2 cellular contexts compared by ENCODE assay signal in the genomic region with DNA sequence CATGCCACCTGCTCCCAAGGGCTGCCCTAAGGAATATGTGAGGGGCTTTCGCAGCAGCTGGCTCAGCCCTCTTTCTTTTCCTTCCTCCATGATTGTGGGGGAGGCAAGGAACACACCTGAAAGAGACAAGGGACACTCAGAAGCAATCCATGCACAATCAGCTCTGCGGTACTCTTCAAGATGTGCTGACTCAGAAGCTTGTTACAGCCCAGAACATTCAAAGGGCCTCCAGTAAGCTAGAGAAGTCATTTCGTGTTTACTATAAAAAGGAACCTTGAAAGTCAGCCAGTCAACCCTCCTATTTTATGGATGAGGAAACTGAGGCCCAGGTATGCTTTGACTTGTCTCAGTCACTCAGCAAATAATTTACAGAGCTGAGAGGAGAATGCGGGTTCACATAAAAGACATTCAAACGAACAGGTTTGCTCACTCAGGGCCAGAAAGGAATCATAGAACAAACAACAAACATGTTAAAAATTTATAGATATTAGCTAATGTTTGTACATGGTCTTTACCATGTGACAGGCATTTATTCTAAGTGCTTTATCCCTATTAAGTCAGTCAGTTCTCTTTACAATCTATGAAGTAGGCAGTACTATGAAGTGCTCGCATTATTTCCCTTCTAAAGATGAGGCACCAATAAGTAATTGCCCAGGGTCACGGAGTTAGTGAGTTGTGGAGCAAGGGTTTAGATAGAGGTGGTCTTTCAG.
TF ChIP-seq lines count a peak whose summit lies in the region.

No MANE protein-coding gene starts in this region.

TF ChIP-seq in HepG2, 621 proteins besides CTCF, POLR2A, EP300 and RAD21:
- no peak for TF ChIP-seq JDP2 (CRISPR knock-in tag; IDR thresholded peaks at IDR 0.05; ENCODE audit: borderline replicate concordance)
- TF ChIP-seq U2AF2 (IDR thresholded peaks at IDR 0.05; ENCODE audit: low read depth, low read length), result no peak
- peak; percentile 66; the same call in 1 of the 2 replicates for TF ChIP-seq MAFF (IDR thresholded peaks at IDR 0.05; ENCODE audit: low read depth, low read length)
- TF ChIP-seq MAFK (conservative IDR thresholded peaks at IDR 0.05 in 1 of 2, IDR thresholded peaks at IDR 0.05 in 1 of 2; ENCODE audit: low read length in 2 of 2), result peak; percentile 47 to 68; a peak in 3 of 4 replicates
- TF ChIP-seq SIX4 (CRISPR knock-in tag; IDR thresholded peaks at IDR 0.05), result no peak
- TF ChIP-seq, protein P1, sequence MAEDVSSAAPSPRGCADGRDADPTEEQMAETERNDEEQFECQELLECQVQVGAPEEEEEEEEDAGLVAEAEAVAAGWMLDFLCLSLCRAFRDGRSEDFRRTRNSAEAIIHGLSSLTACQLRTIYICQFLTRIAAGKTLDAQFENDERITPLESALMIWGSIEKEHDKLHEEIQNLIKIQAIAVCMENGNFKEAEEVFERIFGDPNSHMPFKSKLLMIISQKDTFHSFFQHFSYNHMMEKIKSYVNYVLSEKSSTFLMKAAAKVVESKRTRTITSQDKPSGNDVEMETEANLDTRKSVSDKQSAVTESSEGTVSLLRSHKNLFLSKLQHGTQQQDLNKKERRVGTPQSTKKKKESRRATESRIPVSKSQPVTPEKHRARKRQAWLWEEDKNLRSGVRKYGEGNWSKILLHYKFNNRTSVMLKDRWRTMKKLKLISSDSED (CRISPR knock-in tag; IDR thresholded peaks at IDR 0.05), result no peak
- no peak for TF ChIP-seq NFIC (IDR thresholded peaks at IDR 0.05; ENCODE audit: low read length)
- TF ChIP-seq ZNF629 (CRISPR knock-in tag; conservative IDR thresholded peaks at IDR 0.05), result peak; percentile 5; the same call in 1 of the 2 replicates
- no peak for TF ChIP-seq ARID4A (CRISPR knock-in tag; IDR thresholded peaks at IDR 0.05; ENCODE audit: borderline replicate concordance)

TF ChIP-seq in K562, 482 proteins besides CTCF, POLR2A, EP300 and RAD21:
- no peak for TF ChIP-seq ETS1 (conservative IDR thresholded peaks at IDR 0.05; ENCODE audit: control insufficient read depth, low read depth, low read length)
- no peak for TF ChIP-seq DLX4 (CRISPR knock-in tag; IDR thresholded peaks at IDR 0.05)
- TF ChIP-seq C11orf30 (IDR thresholded peaks at IDR 0.05; ENCODE audit: low read depth), result peak; percentile 60; the same call in 1 of the 2 replicates
- peak; percentile 49; the same call in 1 of the 2 replicates for TF ChIP-seq MAFG (tag; conservative IDR thresholded peaks at IDR 0.05)
- TF ChIP-seq ILF3 (IDR thresholded peaks at IDR 0.05; ENCODE audit: borderline replicate concordance), result no peak
- peak; percentile 43; the same call in 1 of the 2 replicates for TF ChIP-seq MAFK (IDR thresholded peaks at IDR 0.05; ENCODE audit: low read length)
- no peak for TF ChIP-seq E2F4 (CRISPR knock-in tag; IDR thresholded peaks at IDR 0.05; ENCODE audit: low read depth)
- TF ChIP-seq MAFF (IDR thresholded peaks at IDR 0.05; ENCODE audit: low read length), result peak; percentile 25; the same call in 1 of the 2 replicates
- peak; percentile 80 for TF ChIP-seq ZNF316 (IDR thresholded peaks at IDR 0.05)
